In genomic region chr22:40300884-40301672, GRCh38 we compare ENCODE assay signal across 13 cellular contexts. TPM values are rescaled to one million over a fixed set of nuclear protein-coding genes. Genes with fewer than 3 reads are reported as not detected.
A peak's percentile ranks its signal among the peaks of the same experiment; 100 is the strongest.
DNase-seq lines count a peak whose midpoint lies in the region; ATAC-seq and TF ChIP-seq lines count a peak whose summit lies in the region.
"Had no signal": no experiment of that assay in that cellular context is flagged by ENCODE, and none has a peak within 500 bp of the region (broad histone marks: within the 10 kb centered on the region; RNA-seq: fewer than 3 reads in every experiment).

No MANE protein-coding gene starts in this region.

- DNase-seq in GM13977 (ENCODE audit: low spot score) (peak; percentile 62), adipocyte (ENCODE audit: low read depth) (no peak), KBM-7 (no peak), colonic mucosa (no peak), left cardiac atrium (no peak), cerebellar cortex (ENCODE audit: low spot score) (no peak)
- DNase-seq: brain microvascular endothelial cell; CD4-positive, alpha-beta memory T cell; MG63 had no signal

- H3K36me3 ChIP-seq in adipocyte (ENCODE audit: control insufficient read depth, insufficient read depth, low read length, severe bottlenecking), result peaks cover 33% of the 10 kb centered on the region
- no peaks in the 10 kb centered on the region for H3K36me3 ChIP-seq in colonic mucosa

- H3K4me1 ChIP-seq in adipocyte (ENCODE audit: control insufficient read depth, insufficient read depth, low read length) (peaks cover 20% of the 10 kb centered on the region), colonic mucosa (no peaks in the 10 kb centered on the region)

- H3K27ac ChIP-seq in colonic mucosa, result no peak overlapping the region
- H3K27ac ChIP-seq: brain microvascular endothelial cell, thoracic aorta had no signal

- ATAC-seq in GM19397 (IDR thresholded peaks at IDR 0.05; ENCODE audit: unreplicated experiment) (peak; percentile 57), HG02870 (IDR thresholded peaks at IDR 0.05; ENCODE audit: unreplicated experiment) (peak; percentile 91), left cardiac atrium (no peak)

- H3K27me3 ChIP-seq in adipocyte (replicated peaks; ENCODE audit: control insufficient read depth, insufficient read depth, low read length), result no peaks in the 10 kb centered on the region
- H3K27me3 ChIP-seq in colonic mucosa, result no peaks in the 10 kb centered on the region
- H3K27me3 ChIP-seq: brain microvascular endothelial cell, MG63 had no signal

- peak overlapping the region; percentile 16 for H3K4me3 ChIP-seq in adipocyte (ENCODE audit: low read length)
- no peak overlapping the region for H3K4me3 ChIP-seq in colonic mucosa
- H3K4me3 ChIP-seq: MG63, smooth muscle cell, thoracic aorta had no signal

- H3K9me3 ChIP-seq in adipocyte (ENCODE audit: control insufficient read depth, low read length) (peaks cover 4% of the 10 kb centered on the region), colonic mucosa (no peaks in the 10 kb centered on the region)
- H3K9me3 ChIP-seq: MG63, thoracic aorta had no signal

- H3K9ac ChIP-seq in adipocyte (ENCODE audit: low read length) (no peak overlapping the region), colonic mucosa (ENCODE audit: low read depth in 2 of 2, low read length in 2 of 2) (no peak overlapping the region)

- TF ChIP-seq CTCF in GM13977 (IDR thresholded peaks at IDR 0.05; ENCODE audit: extremely low read depth, insufficient read depth, missing control alignments), result no peak
- TF ChIP-seq CTCF in colonic mucosa (IDR thresholded peaks at IDR 0.05), result no peak

- in situ Hi-C loops in GM13977 (cut with MboI; ENCODE audit: low pct_unique_long_range_greater_than_20kb, low sequenced_read_pairs, unreplicated experiment) (no loop called here), KBM-7 (cut with MboI; ENCODE audit: low pct_unique_long_range_greater_than_20kb, low sequenced_read_pairs) (no loop called here)

- intact Hi-C loops in colonic mucosa (cut with DNase I) (no loop called here), left cardiac atrium (cut with DNase I) (no loop called here)

RNA-seq across cellular contexts. Expression of gene ADSL, which starts 45.2 kb away (rescaled TPM):
- 10 to 100 TPM; 26.4 to 47.0 TPM for total RNA-seq in colonic mucosa
- total RNA-seq in left cardiac atrium, result 10 to 100 TPM; 37.4 to 47.0 TPM

Comparison
In these comparisons a context has a peak if more than half of its experiments do, and no peak if none do; other contexts are left out.
1. ATAC-seq: peak in GM19397 (single experiment) and HG02870 (single experiment); none in left cardiac atrium (0 of 2).